In the genomic region with DNA sequence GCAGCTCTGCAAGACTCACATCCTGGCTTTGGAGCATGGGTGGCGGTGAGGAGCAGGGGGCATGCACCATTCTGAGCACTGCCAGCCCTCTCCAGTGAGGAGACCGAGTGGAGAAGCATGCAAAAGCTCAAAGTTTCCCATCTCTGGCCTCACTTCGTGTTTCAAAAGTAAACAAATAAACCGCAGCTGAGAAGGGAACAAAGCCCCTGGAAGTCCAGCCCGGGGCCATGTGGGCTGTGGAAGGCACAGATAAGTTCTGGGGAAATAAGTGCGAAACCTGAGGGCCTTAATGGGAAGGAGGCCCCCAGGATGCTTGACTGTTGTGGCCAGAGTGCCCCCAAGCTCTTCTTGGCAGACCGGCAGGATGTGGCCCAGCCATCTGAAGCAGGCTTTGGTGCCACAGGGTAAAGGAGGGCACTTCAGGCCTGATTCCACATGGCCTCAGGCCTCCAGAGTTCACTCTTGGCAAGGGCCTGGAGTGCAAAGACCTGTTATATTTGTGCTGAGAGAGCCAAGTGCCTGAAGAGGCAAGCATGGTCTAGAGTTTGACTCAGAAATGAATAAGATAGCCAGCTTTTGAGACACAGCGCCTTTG, we compare ENCODE assay signal across 10 cellular contexts. TPM values are rescaled to one million over a fixed set of nuclear protein-coding genes. Genes with fewer than 3 reads are reported as not detected.
DNase-seq lines count a peak whose midpoint lies in the region; ATAC-seq and TF ChIP-seq lines count a peak whose summit lies in the region.
"Had no signal": no experiment of that assay in that cellular context is flagged by ENCODE, and none has a peak within 500 bp of the region (broad histone marks: within the 10 kb centered on the region; RNA-seq: fewer than 3 reads in every experiment).

No MANE protein-coding gene starts in this region.

- H3K4me1 ChIP-seq in mucosa of descending colon (ENCODE audit: low read depth): peaks cover 8% of the 10 kb centered on the region
- H3K4me1 ChIP-seq in uterus: no peaks in the 10 kb centered on the region

- H3K27me3 ChIP-seq in uterus: no peaks in the 10 kb centered on the region

- peak overlapping the region; percentile 84 to 87 for H3K27ac ChIP-seq in uterus
- H3K27ac ChIP-seq: VCaP had no signal

- DNase-seq in NCI-H2196 (lab: John Stamatoyannopoulos, UW; ENCODE audit: unreplicated experiment): peak; percentile 5
- no peak for DNase-seq in NCI-H2196 treated with DMSO at 0.1 percent for 48 hours (lab: John Stamatoyannopoulos, UW; ENCODE audit: unreplicated experiment)
- DNase-seq in epithelial cell of esophagus (ENCODE audit: low read depth): peak; percentile 52
- no peak for DNase-seq in mucosa of descending colon
- DNase-seq in uterus: no peak
- no peak for DNase-seq in HUDEP-2 (lab: John Stamatoyannopoulos, UW; ENCODE audit: unreplicated experiment in 76 of 76)
- DNase-seq in NCI-H187 (lab: John Stamatoyannopoulos, UW): no peak
- no peak for DNase-seq in pons (ENCODE audit: low spot score)
- DNase-seq: NCI-H2171 treated with DMSO at 0.1 percent for 48 hours had no signal

- H3K9me3 ChIP-seq in mucosa of descending colon (no peaks in the 10 kb centered on the region), uterus (no peaks in the 10 kb centered on the region)

- H3K4me3 ChIP-seq in epithelial cell of esophagus (ENCODE audit: low read length) (no peak overlapping the region), mucosa of descending colon (no peak overlapping the region), uterus (peak overlapping the region; percentile 36 to 43)

- no peak for TF ChIP-seq CTCF in epithelial cell of esophagus (IDR thresholded peaks at IDR 0.05; ENCODE audit: insufficient read depth, low read depth, low read length, missing control alignments)
- TF ChIP-seq CTCF in mucosa of descending colon (IDR thresholded peaks at IDR 0.05): no peak
- no peak for TF ChIP-seq CTCF in uterus (IDR thresholded peaks at IDR 0.05)

- peak; percentile 8 for ATAC-seq in mucosa of descending colon

- H3K36me3 ChIP-seq in mucosa of descending colon (ENCODE audit: low read depth) (no peaks in the 10 kb centered on the region), uterus (no peaks in the 10 kb centered on the region)

- no peak for TF ChIP-seq POLR2A in uterus (IDR thresholded peaks at IDR 0.05)

- intact Hi-C loops in mucosa of descending colon (cut with DNase I, micrococcal nuclease): no loop called here
- intact Hi-C loops in uterus (cut with DNase I; ENCODE audit: low total_unique reads): no loop called here

RNA-seq across cellular contexts. Expression of gene MEDAG, which starts 1.2 kb away (rescaled TPM):
- total RNA-seq in mucosa of descending colon: 10 to 100 TPM in 1 of 3 donors, 1 to 10 TPM in 1, under 1 TPM in 1; 0.46 to 11.0 (median 8.9) TPM
- 10 to 100 TPM; 16.5 to 45.9 (median 19.1) TPM for total RNA-seq in uterus

RNA-seq across cellular contexts. Expression of gene TEX26, which starts 25.2 kb away (rescaled TPM):
- total RNA-seq in mucosa of descending colon (not detected), uterus (1 to 10 TPM in 1 of 4 donors, not detected in 3; 1.2 TPM)

Comparison
In these comparisons a context has a peak if more than half of its experiments do, and no peak if none do; other contexts are left out.
1. DNase-seq: peak in NCI-H2196 (single experiment) and epithelial cell of esophagus (single experiment); none in NCI-H2196 treated with DMSO at 0.1 percent for 48 hours (single experiment), mucosa of descending colon (0 of 3), uterus (0 of 2), HUDEP-2 (0 of 76), NCI-H187 (0 of 2) and pons (single experiment).
2. H3K4me3 ChIP-seq: peak in uterus (2 of 2); none in epithelial cell of esophagus (single experiment) and mucosa of descending colon (single experiment).